ENCODE assay signal across 8 cellular contexts in genomic region chr1:113811888-113812660, GRCh38. TPM values are rescaled to one million over a fixed set of nuclear protein-coding genes. Genes with fewer than 3 reads are reported as not detected.
DNase-seq lines count a peak whose midpoint lies in the region; ATAC-seq and TF ChIP-seq lines count a peak whose summit lies in the region.

Gene RSBN1 (minus strand): TSS chr1:113812476. CDS start chr1:113812412, 64 bp downstream.

- H3K4me1 ChIP-seq in RWPE2 (ENCODE audit: insufficient read depth, poor library complexity, severe bottlenecking): peaks cover 17% of the 10 kb centered on the region

- H3K9me3 Mint-ChIP-seq in activated T-helper 2 cell treated with anti-CD3 and anti-CD28 coated beads, Interferon-gamma antibody, Interleukin-2, Interleukin-4, amounts not matched to agents 10 μg/mL and 5 μg/mL and 100 μg/mL, durations not matched to agents 14 hours and 24 hours and 36 hours: no peaks in the 10 kb centered on the region
- H3K9me3 Mint-ChIP-seq in natural killer cell: no peaks in the 10 kb centered on the region

- H3K27ac ChIP-seq in RWPE2 (ENCODE audit: poor library complexity, severe bottlenecking): peak within 1 kb of the TSS; percentile 50

- H3K27me3 ChIP-seq in RWPE2 (ENCODE audit: insufficient read depth, poor library complexity, severe bottlenecking): no peaks in the 10 kb centered on the region

- peak within 1 kb of the TSS; percentile 79 for H3K4me3 ChIP-seq in RWPE2 (ENCODE audit: severe bottlenecking)
- H3K4me3 ChIP-seq in fibroblast of mammary gland (ENCODE audit: control insufficient read depth, low read depth, low read length): peak within 1 kb of the TSS; percentile 98

- no peaks in the 10 kb centered on the region for H3K27me3 Mint-ChIP-seq in activated T-helper 2 cell treated with anti-CD3 and anti-CD28 coated beads, Interferon-gamma antibody, Interleukin-2, Interleukin-4, amounts not matched to agents 10 μg/mL and 5 μg/mL and 100 μg/mL, durations not matched to agents 14 hours and 24 hours and 36 hours (ENCODE audit: low read depth)
- no peaks in the 10 kb centered on the region for H3K27me3 Mint-ChIP-seq in natural killer cell (ENCODE audit: low read depth in 2 of 2)

- H3K4me1 Mint-ChIP-seq in activated T-helper 2 cell treated with anti-CD3 and anti-CD28 coated beads, Interferon-gamma antibody, Interleukin-2, Interleukin-4, amounts not matched to agents 10 μg/mL and 5 μg/mL and 100 μg/mL, durations not matched to agents 14 hours and 24 hours and 36 hours (ENCODE audit: low read depth): peaks cover 27% of the 10 kb centered on the region
- H3K4me1 Mint-ChIP-seq in natural killer cell: peaks cover 37 to 38% of the 10 kb centered on the region in 2 donors

- intact Hi-C loops in activated T-helper 2 cell treated with anti-CD3 and anti-CD28 coated beads, Interferon-gamma antibody, Interleukin-2, Interleukin-4, amounts not matched to agents 10 μg/mL and 5 μg/mL and 100 μg/mL, durations not matched to agents 14 hours and 24 hours and 36 hours (cut with micrococcal nuclease): loop anchor here (1.0 to 2.0 kb wide), 7 partner anchors 10 to 945 kb away; partner anchors contain the start of genes CSDE1, DCLRE1B, PHTF1 and PTPN22
- intact Hi-C loops in natural killer cell (cut with micrococcal nuclease): loop anchor here (1.0 to 2.0 kb wide), 6 partner anchors 29 to 945 kb away; partner anchors contain the start of genes AP4B1, CSDE1, PHTF1 and PTPN22

- ATAC-seq in RWPE2 (ENCODE audit: low read depth) (peak; percentile 96), natural killer cell (peak; percentile 84 to 97 (median 88))

- DNase-seq in EL: peak; percentile 100
- DNase-seq in H4 (ENCODE audit: low spot score): peak; percentile 95
- DNase-seq in LoVo (ENCODE audit: low spot score): peak; percentile 98
- DNase-seq in RWPE2 (ENCODE audit: low spot score): peak; percentile 98
- DNase-seq in activated T-helper 2 cell treated with anti-CD3 and anti-CD28 coated beads, Interferon-gamma antibody, Interleukin-2, Interleukin-4, amounts not matched to agents 10 μg/mL and 5 μg/mL and 100 μg/mL, durations not matched to agents 14 hours and 24 hours and 36 hours (ENCODE audit: low spot score): peak; percentile 99
- peak; percentile 98 for DNase-seq in fibroblast of mammary gland (ENCODE audit: low read depth)
- peak; percentile 94 for DNase-seq in natural killer cell
- peak; percentile 99 for DNase-seq in stimulated activated naive CD4-positive, alpha-beta T cell treated with Interleukin-2 at 50 U/mL for 16 hours (lab: John Stamatoyannopoulos, UW)

- H3K27ac Mint-ChIP-seq in activated T-helper 2 cell treated with anti-CD3 and anti-CD28 coated beads, Interferon-gamma antibody, Interleukin-2, Interleukin-4, amounts not matched to agents 10 μg/mL and 5 μg/mL and 100 μg/mL, durations not matched to agents 14 hours and 24 hours and 36 hours: peak within 1 kb of the TSS; percentile 95
- peak within 1 kb of the TSS; percentile 95 for H3K27ac Mint-ChIP-seq in natural killer cell

- TF ChIP-seq CTCF in RWPE2 (IDR thresholded peaks at IDR 0.05; ENCODE audit: poor library complexity, severe bottlenecking) (no peak), fibroblast of mammary gland (conservative IDR thresholded peaks at IDR 0.05; ENCODE audit: control insufficient read depth, insufficient read depth, low read depth, low read length) (no peak), natural killer cell (IDR thresholded peaks at IDR 0.05) (no peak)

- no peaks in the 10 kb centered on the region for H3K9me3 ChIP-seq in RWPE2 (ENCODE audit: severe bottlenecking)

- H3K36me3 ChIP-seq in RWPE2 (ENCODE audit: low read depth): no peaks in the 10 kb centered on the region

- peak within 1 kb of the TSS; percentile 97 for H3K4me3 Mint-ChIP-seq in activated T-helper 2 cell treated with anti-CD3 and anti-CD28 coated beads, Interferon-gamma antibody, Interleukin-2, Interleukin-4, amounts not matched to agents 10 μg/mL and 5 μg/mL and 100 μg/mL, durations not matched to agents 14 hours and 24 hours and 36 hours (ENCODE audit: low read depth)
- H3K4me3 Mint-ChIP-seq in natural killer cell: peak within 1 kb of the TSS; percentile 98

- H3K36me3 Mint-ChIP-seq in activated T-helper 2 cell treated with anti-CD3 and anti-CD28 coated beads, Interferon-gamma antibody, Interleukin-2, Interleukin-4, amounts not matched to agents 10 μg/mL and 5 μg/mL and 100 μg/mL, durations not matched to agents 14 hours and 24 hours and 36 hours (ENCODE audit: low read depth): peaks cover 50% of the 10 kb centered on the region
- no peaks in the 10 kb centered on the region for H3K36me3 Mint-ChIP-seq in natural killer cell

RNA-seq across cellular contexts. Expression of gene RSBN1, which starts in this region (rescaled TPM):
- total RNA-seq in H4 (2014; rRNA removed; shearing (Covaris generic)): 2.5 and 3.2 TPM in 2 replicates
- 21.5 and 23.4 TPM in 2 replicates for total RNA-seq in activated T-helper 2 cell treated with anti-CD3 and anti-CD28 coated beads, Interferon-gamma antibody, Interleukin-2, Interleukin-4, amounts not matched to agents 10 μg/mL and 5 μg/mL and 100 μg/mL, durations not matched to agents 14 hours and 24 hours and 36 hours
- total RNA-seq in natural killer cell: 10 to 100 TPM; 30.1 to 37.9 (median 36.5) TPM

Comparison
In these comparisons a context has a peak if more than half of its experiments do, and no peak if none do; other contexts are left out.
1. Peak in every context shown above with its lines: DNase-seq, ATAC-seq, H3K4me3 ChIP-seq and H3K27ac ChIP-seq.